In genomic region chr2:11406492-11407381, GRCh38 we compare ENCODE assay signal across 1 cellular context.
TF ChIP-seq lines count a peak whose summit lies in the region.

No MANE protein-coding gene starts in this region.

TF ChIP-seq in HepG2, 621 proteins besides CTCF, POLR2A, EP300 and RAD21 (continued from another document):
- TF ChIP-seq ZBTB40 (IDR thresholded peaks at IDR 0.05) (peak; percentile 82), ZBTB40 (CRISPR knock-in tag; IDR thresholded peaks at IDR 0.05) (peak; percentile 96), NFYC (CRISPR knock-in tag; IDR thresholded peaks at IDR 0.05) (peak; percentile 84), AHDC1 (CRISPR knock-in tag; IDR thresholded peaks at IDR 0.05; ENCODE audit: borderline replicate concordance) (no peak), NFYB (CRISPR knock-in tag; IDR thresholded peaks at IDR 0.05) (peak; percentile 80)
TF ChIP-seq in HepG2: peak in this region for 4.
